14 cellular contexts compared by ENCODE assay signal in genomic region chr15:28396022-28396421, GRCh38. TPM values are rescaled to one million over a fixed set of nuclear protein-coding genes. Genes with fewer than 3 reads are reported as not detected.
"Had no signal": no experiment of that assay in that cellular context is flagged by ENCODE, and none has a peak within 500 bp of the region (broad histone marks: within the 10 kb centered on the region; RNA-seq: fewer than 3 reads in every experiment).

No MANE protein-coding gene starts in this region.

RNA-seq across cellular contexts. Expression of gene GOLGA8F, which starts 17.6 kb away (rescaled TPM):
- total RNA-seq: stomach, subcutaneous adipose tissue, suprapubic skin, temporal lobe, thoracic aorta, thyroid gland, tibial nerve, transverse colon, upper lobe of left lung, upper lobe of right lung, ureter, urinary bladder, uterus, vagina had no signal
- polyA plus RNA-seq: stomach, urinary bladder had no signal

RNA-seq across cellular contexts. Expression of gene GOLGA6L24, which starts 38.1 kb away (rescaled TPM):
- total RNA-seq: stomach, subcutaneous adipose tissue, suprapubic skin, temporal lobe, thoracic aorta, thyroid gland, tibial nerve, transverse colon, upper lobe of left lung, upper lobe of right lung, ureter, urinary bladder, uterus, vagina had no signal
- polyA plus RNA-seq: stomach, urinary bladder had no signal
